ENCODE assay signal across 18 cellular contexts in the genomic region with DNA sequence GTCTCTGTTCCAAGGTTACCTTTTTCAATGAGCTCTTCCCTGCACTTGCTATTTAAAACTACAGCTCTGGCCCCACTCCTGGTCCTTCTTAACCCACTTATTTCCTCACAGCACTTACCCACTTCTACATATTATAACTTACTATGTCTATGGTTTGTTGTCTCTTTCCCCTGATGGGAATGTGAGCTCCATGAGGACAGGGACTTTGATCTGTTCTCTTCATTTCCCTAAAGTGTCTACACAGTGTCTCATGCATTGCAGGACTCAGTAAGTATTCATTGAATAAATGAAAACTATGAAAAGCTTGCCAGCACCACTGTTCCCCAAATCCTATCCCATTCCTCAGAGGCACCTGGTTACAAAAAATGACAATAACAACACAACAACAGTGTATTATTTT.
"Had no signal": no experiment of that assay in that cellular context is flagged by ENCODE, and none has a peak within 500 bp of the region (broad histone marks: within the 10 kb centered on the region; RNA-seq: fewer than 3 reads in every experiment).

No MANE protein-coding gene starts in this region.

- H3K27me3 ChIP-seq: brain microvascular endothelial cell, dorsolateral prefrontal cortex, thyroid gland had no signal

- DNase-seq: activated CD4-positive, alpha-beta T cell treated with anti-CD3 and anti-CD28 coated beads for 36 hours; activated CD4-positive, alpha-beta T cell treated with anti-CD3 and anti-CD28 coated beads, Interleukin-2, amount 50 U/mL, for 48 hours; activated naive CD4-positive, alpha-beta T cell treated with Interleukin-2 at 50 U/mL for 16 hours; activated naive CD8-positive, alpha-beta T cell treated with anti-CD3 and anti-CD28 coated beads, Interleukin-2, amount 50 U/mL, for 24 hours; activated T-cell treated with anti-CD3 and anti-CD28 coated beads for 4 hours; aorta; brain microvascular endothelial cell; central memory CD4-positive, alpha-beta T cell; dorsolateral prefrontal cortex; foreskin fibroblast; natural killer cell; nucleus accumbens; posterior cingulate gyrus; stimulated activated naive CD4-positive, alpha-beta T cell treated with Interleukin-2 at 50 U/mL for 16 hours; thyroid gland; WERI-Rb-1 had no signal

- H3K27ac Mint-ChIP-seq: activated CD4-positive, alpha-beta T cell treated with anti-CD3 and anti-CD28 coated beads for 36 hours; activated naive CD8-positive, alpha-beta T cell treated with anti-CD3 and anti-CD28 coated beads, Interleukin-2, amount 50 U/mL, for 24 hours; natural killer cell had no signal

- H3K9me3 ChIP-seq: thyroid gland had no signal

- H3K27me3 Mint-ChIP-seq: activated CD4-positive, alpha-beta T cell treated with anti-CD3 and anti-CD28 coated beads for 36 hours; activated naive CD8-positive, alpha-beta T cell treated with anti-CD3 and anti-CD28 coated beads, Interleukin-2, amount 50 U/mL, for 24 hours had no signal

- H3K4me3 Mint-ChIP-seq: activated CD4-positive, alpha-beta T cell treated with anti-CD3 and anti-CD28 coated beads for 36 hours; activated naive CD8-positive, alpha-beta T cell treated with anti-CD3 and anti-CD28 coated beads, Interleukin-2, amount 50 U/mL, for 24 hours; natural killer cell had no signal

- H3K36me3 Mint-ChIP-seq: natural killer cell had no signal

- H3K36me3 ChIP-seq: brain microvascular endothelial cell, thyroid gland, WERI-Rb-1 had no signal

- H3K27ac ChIP-seq: brain microvascular endothelial cell, dorsolateral prefrontal cortex, epithelial cell of prostate, thyroid gland, WERI-Rb-1 had no signal

- H3K9me3 Mint-ChIP-seq: activated naive CD8-positive, alpha-beta T cell treated with anti-CD3 and anti-CD28 coated beads, Interleukin-2, amount 50 U/mL, for 24 hours; natural killer cell had no signal

- ATAC-seq: activated CD4-positive, alpha-beta T cell treated with anti-CD3 and anti-CD28 coated beads for 36 hours; activated naive CD8-positive, alpha-beta T cell treated with anti-CD3 and anti-CD28 coated beads, Interleukin-2, amount 50 U/mL, for 24 hours; left lobe of liver; natural killer cell had no signal

- H3K4me3 ChIP-seq: dorsolateral prefrontal cortex, thyroid gland had no signal
